Comparison of ENCODE assay signal across 8 cellular contexts in the genomic region with DNA sequence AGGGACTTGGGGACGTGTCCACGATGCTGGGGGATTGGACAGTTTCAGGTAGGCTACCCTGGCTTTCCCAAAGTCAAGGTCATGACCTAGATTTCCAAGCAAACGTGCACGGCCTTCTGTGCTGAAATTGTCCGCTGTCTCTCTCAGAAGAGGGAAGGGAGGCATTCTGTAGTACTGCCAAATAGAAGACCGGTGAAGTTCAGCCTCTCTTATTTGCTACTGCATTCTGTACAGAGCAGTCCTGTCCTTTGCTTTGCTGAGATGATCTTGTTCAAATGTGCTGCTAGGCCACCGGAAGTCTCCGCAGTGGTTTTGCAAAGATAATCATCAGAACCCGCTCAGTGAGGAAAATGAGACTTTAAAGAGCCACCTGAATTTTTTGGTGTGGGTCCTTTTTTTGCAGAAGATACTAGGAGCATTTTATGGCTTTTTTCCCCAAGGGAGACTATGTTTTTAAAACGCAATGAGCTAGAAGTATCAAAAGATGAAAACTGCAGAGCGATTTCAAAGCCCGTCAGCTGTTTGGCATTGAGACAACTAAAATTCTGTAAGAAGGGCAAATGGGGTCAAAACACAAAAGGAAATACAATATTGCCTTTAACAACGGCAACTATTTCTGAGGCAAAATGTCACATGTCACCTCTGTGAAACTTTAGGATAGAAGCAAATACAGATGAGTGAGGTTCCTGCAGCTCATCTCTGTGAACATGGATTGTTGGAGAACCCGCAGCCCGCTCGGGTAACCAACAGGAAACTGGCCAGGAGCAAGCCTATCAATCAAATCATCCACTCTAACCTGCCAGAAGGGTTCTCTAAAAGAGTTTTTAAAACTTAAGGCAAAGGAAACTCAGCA. TPM values are rescaled to one million over a fixed set of nuclear protein-coding genes. Genes with fewer than 3 reads are reported as not detected.
DNase-seq lines count a peak whose midpoint lies in the region; ATAC-seq, FAIRE-seq and TF ChIP-seq lines count a peak whose summit lies in the region.

No MANE protein-coding gene starts in this region.

- no peak overlapping the region for H3K4ac ChIP-seq in H1 (replicated peaks; ENCODE audit: insufficient read length, low read depth, low read length)

- no peak overlapping the region for H3K56ac ChIP-seq in H1 (replicated peaks; ENCODE audit: insufficient read length, low read depth, low read length)

- 87% methylated on average over 16 of the region's 16 CpGs; no CpG with 5 or more reads in 1 of the 2 experiments for WGBS in H1 (ENCODE audit: extremely low coverage in 1 of 2, insufficient coverage in 1 of 2, insufficient read length in 1 of 2, insufficient replicate concordance in 2 of 2, low coverage in 1 of 2, low lambda C conversion rate in 2 of 2, missing lambda C conversion rate in 1 of 2), 2 experiments
- 91% methylated on average over 13 to 16 of the region's 16 CpGs for WGBS in endodermal cell (ENCODE audit: insufficient coverage in 1 of 2, insufficient read length in 1 of 2), 2 experiments

- no peak overlapping the region for H2BK15ac ChIP-seq in H1 (ENCODE audit: low read length)

- no peak for ATAC-seq in GM21619 (IDR thresholded peaks at IDR 0.05; ENCODE audit: unreplicated experiment)

- H3K23ac ChIP-seq in H1 (ENCODE audit: insufficient read length): no peak overlapping the region

- H3K18ac ChIP-seq in H1 (ENCODE audit: extremely low read depth, low read length): no peak overlapping the region

- no peaks in the 10 kb centered on the region for H3K9me3 Mint-ChIP-seq in endodermal cell

- H3K9me3 ChIP-seq in H1 (ENCODE audit: insufficient read depth in 2 of 2, low read depth in 1 of 2, low read length in 1 of 2): no peaks in the 10 kb centered on the region
- H3K9me3 ChIP-seq in endodermal cell (ENCODE audit: control insufficient read depth, low read length): no peaks in the 10 kb centered on the region

- H3K27me3 ChIP-seq in H1 (replicated peaks in 1 of 4; ENCODE audit: control insufficient read depth in 3 of 4, extremely low read depth in 1 of 4, insufficient read depth in 3 of 4, low read length in 3 of 4) (no peaks in the 10 kb centered on the region; a peak in 2 of 7 replicates), endodermal cell (ENCODE audit: control insufficient read depth, insufficient read depth, low read length, poor library complexity, severe bottlenecking) (no peaks in the 10 kb centered on the region)

- H3K79me1 ChIP-seq in H1 (ENCODE audit: low read depth, low read length): no peaks in the 10 kb centered on the region

- no peak for FAIRE-seq in H1 (lab: Jason Lieb, UNC)

- H4K20me1 ChIP-seq in H1 (replicated peaks in 1 of 2; ENCODE audit: control insufficient read depth in 1 of 2, insufficient read depth in 2 of 2, low read length in 2 of 2): no peaks in the 10 kb centered on the region

- no peak for TF ChIP-seq RAD21 in H1 (IDR thresholded peaks at IDR 0.05 in 1 of 2, conservative IDR thresholded peaks at IDR 0.05 in 1 of 2; ENCODE audit: low read depth in 2 of 2, low read length in 2 of 2)

- H3K27me3 Mint-ChIP-seq in endodermal cell (ENCODE audit: insufficient read depth): peaks cover 6% of the 10 kb centered on the region

- no peak overlapping the region for H3K4me3 Mint-ChIP-seq in endodermal cell

- H3K4me1 ChIP-seq in H1 (replicated peaks in 1 of 4; ENCODE audit: control insufficient read depth in 3 of 4, insufficient read depth in 4 of 4, low read length in 3 of 4) (peaks cover 0 to 5% (median 3%) of the 10 kb centered on the region in 4 experiments; a peak in 3 of 7 replicates), endodermal cell (ENCODE audit: control insufficient read depth, insufficient read depth, low read length) (no peaks in the 10 kb centered on the region)

- H4K5ac ChIP-seq in H1 (ENCODE audit: insufficient read length, low read depth, low read length): no peak overlapping the region

- H2BK20ac ChIP-seq in H1 (ENCODE audit: low read length): no peak overlapping the region

- no peak overlapping the region for H3K4me3 ChIP-seq in H1 (ENCODE audit: extremely low read depth in 1 of 4, insufficient read depth in 2 of 4, low read depth in 3 of 4, low read length in 4 of 4)
- no peak overlapping the region for H3K4me3 ChIP-seq in endodermal cell (ENCODE audit: low read length)

- TF ChIP-seq CTCF in H1 (IDR thresholded peaks at IDR 0.05; ENCODE audit: control extremely low read depth in 1 of 3, insufficient read depth in 1 of 3, low read depth in 1 of 3, low read length in 3 of 3) (no peak), endodermal cell (conservative IDR thresholded peaks at IDR 0.05) (no peak)

- H2BK5ac ChIP-seq in H1 (ENCODE audit: low read depth, low read length): no peak overlapping the region

- no peak overlapping the region for H3K9ac ChIP-seq in H1 (replicated peaks in 1 of 4; ENCODE audit: extremely low read depth in 1 of 4, low read depth in 3 of 4, low read length in 3 of 4)
- H3K9ac ChIP-seq in endodermal cell (ENCODE audit: extremely low read depth, low read length, poor library complexity, severe bottlenecking): no peak overlapping the region

- peaks cover 0 to 13% of the 10 kb centered on the region in 2 experiments; a peak in 2 of 4 replicates for H3K79me2 ChIP-seq in H1 (ENCODE audit: control insufficient read depth in 1 of 2, insufficient read depth in 2 of 2, low read length in 2 of 2)

- POLR2A ChIA-PET in HEK293T (lab: Yijun Ruan, JAX) (interaction anchor here (1.4 to 2.0 kb wide), 6 partner anchors 10 to 199 kb away, joined by 3 to 14 read pairs (median 4); no protein-coding TSS in a partner anchor), H1 (lab: Charles Lee; ENCODE audit: partially characterized antibody) (interaction anchor here (0.6 kb wide), 1 partner anchor 66 kb away, joined by 3 read pairs; no protein-coding TSS in a partner anchor)

- peak overlapping the region; percentile 36 to 65; a peak in 2 of 4 replicates for H3K4me2 ChIP-seq in H1 (ENCODE audit: insufficient read depth in 1 of 2, low read depth in 2 of 2, low read length in 2 of 2)

- H2AFZ ChIP-seq in H1 (ENCODE audit: low read length): peak overlapping the region; percentile 96; the same call in 1 of the 2 replicates

- H4K91ac ChIP-seq in H1 (replicated peaks; ENCODE audit: insufficient read length, low read length): no peak overlapping the region

- no peaks in the 10 kb centered on the region for H3K36me3 Mint-ChIP-seq in endodermal cell (ENCODE audit: low read depth)

- H2AK5ac ChIP-seq in H1 (ENCODE audit: low read depth, low read length): no peak overlapping the region

- no peak overlapping the region for H2BK120ac ChIP-seq in H1 (replicated peaks; ENCODE audit: low read depth, low read length)

- no peak overlapping the region for H3K14ac ChIP-seq in H1 (ENCODE audit: insufficient read length)

- H3K4me1 Mint-ChIP-seq in endodermal cell: peaks cover 16% of the 10 kb centered on the region

- no peak overlapping the region for H2BK12ac ChIP-seq in H1 (ENCODE audit: low read depth, low read length)

- no peak overlapping the region for H3K27ac Mint-ChIP-seq in endodermal cell

- H3K23me2 ChIP-seq in H1 (ENCODE audit: low read depth, low read length): peaks cover 5% of the 10 kb centered on the region; the same call in 1 of the 2 replicates

- H3K36me3 ChIP-seq in H1 (ENCODE audit: control insufficient read depth in 2 of 4, insufficient read depth in 4 of 4, low read length in 3 of 4): no peaks in the 10 kb centered on the region
- H3K36me3 ChIP-seq in endodermal cell (ENCODE audit: control insufficient read depth, insufficient read depth, low read length): no peaks in the 10 kb centered on the region

- TF ChIP-seq POLR2A in H1 (IDR thresholded peaks at IDR 0.05; ENCODE audit: control extremely low read depth in 1 of 2, low read depth in 2 of 2, low read length in 2 of 2): no peak

- no peak overlapping the region for H4K8ac ChIP-seq in H1 (ENCODE audit: extremely low read depth, insufficient read depth, low read length)

- no peak for TF ChIP-seq EP300 in H1 (IDR thresholded peaks at IDR 0.05; ENCODE audit: borderline replicate concordance in 1 of 2, low read depth in 2 of 2, low read length in 2 of 2)

- CTCF ChIA-PET in HEK293T (lab: Yijun Ruan, JAX) (no interaction called here), H1 (lab: Charles Lee; ENCODE audit: partially characterized antibody) (interaction anchor here (1.2 to 1.4 kb wide), 2 partner anchors 9 to 70 kb away, joined by 3 read pairs; no protein-coding TSS in a partner anchor)

- H3K27ac ChIP-seq in H1 (ENCODE audit: low read depth, low read length): no peak overlapping the region
- H3K27ac ChIP-seq in endodermal cell (ENCODE audit: low read depth, low read length): no peak overlapping the region

- DNase-seq in HEK293T (ENCODE audit: extremely low spot score) (no peak), H1 (ENCODE audit: low read depth in 1 of 2, low spot score in 2 of 2) (no peak), NCI-H524 (lab: John Stamatoyannopoulos, UW) (no peak), HCEC 1CT (no peak), endodermal cell (no peak)
- peak; percentile 33 for DNase-seq in activated CD4-positive, alpha-beta T cell treated with anti-CD3 and anti-CD28 coated beads for 1 hour
- peak; percentile 13 for DNase-seq in stimulated activated CD4-positive, alpha-beta T cell treated with anti-CD3 and anti-CD28 coated beads, Interleukin-2, amount 100 ng/mL, for 4 hours (ENCODE audit: low read depth)

TF ChIP-seq in HEK293T, 16 proteins besides CTCF, POLR2A, EP300 and RAD21 (continues in another document):
- TF ChIP-seq ELF4 (IDR thresholded peaks at IDR 0.05): no peak
- TF ChIP-seq HDGF (IDR thresholded peaks at IDR 0.05; ENCODE audit: borderline replicate concordance): no peak

TF ChIP-seq in H1, 55 proteins besides CTCF, POLR2A, EP300 and RAD21 (continues in another document):
- TF ChIP-seq TBP (IDR thresholded peaks at IDR 0.05; ENCODE audit: low read depth, low read length) (no peak), RXRA (IDR thresholded peaks at IDR 0.05; ENCODE audit: insufficient read depth, low read depth, low read length) (no peak), KDM5A (IDR thresholded peaks at IDR 0.05; ENCODE audit: low read length) (no peak), TAF7 (optimal IDR thresholded peaks at IDR 0.05; ENCODE audit: borderline replicate concordance, low read depth, low read length) (no peak), CHD1 (IDR thresholded peaks at IDR 0.05; ENCODE audit: low read depth, low read length) (no peak), TAF1 (IDR thresholded peaks at IDR 0.05; ENCODE audit: low read depth, low read length) (no peak), SIX5 (IDR thresholded peaks at IDR 0.05; ENCODE audit: low read depth, low read length) (no peak)

RNA-seq across cellular contexts. Expression of a gene that starts 1.3 kb away (rescaled TPM):
- total RNA-seq in H1 (2021; fragmentation: NEBNext Ultra II Directional; extraction: Animal tissue kit (Norgen Biotek cat#: 25700)): 15.4 and 16.6 TPM in 2 replicates
- 4.4 and 4.7 TPM in 2 replicates for polyA plus RNA-seq in H1 (2011; rRNA removed)
- polyA plus RNA-seq in H1 (2011; cell fraction: cytosol; rRNA removed): 5.4 TPM
- polyA plus RNA-seq in H1 (2011; cell fraction: nucleus; rRNA removed): 5.7 TPM
- 8.2 to 15.1 TPM (median 9.4 TPM) in 4 replicates for polyA plus RNA-seq in H1 (2012, experiment 1 of 2)
- 2.3 TPM for polyA plus RNA-seq in H1 (2012, experiment 2 of 2)
- polyA plus RNA-seq in H1 (2013, experiment 1 of 2): 8.8 TPM
- polyA plus RNA-seq in H1 (2013, experiment 2 of 2): 9.0 TPM
- 4.0 and 6.3 TPM in 2 replicates for polyA minus RNA-seq in H1 (2011; rRNA and poly(A)+ RNA removed)
- 2.7 TPM for polyA minus RNA-seq in H1 (2011; cell fraction: cytosol; rRNA and poly(A)+ RNA removed)
- 10.1 TPM for polyA minus RNA-seq in H1 (2011; cell fraction: nucleus; rRNA and poly(A)+ RNA removed)
- 10 to 100 TPM; 21.7 to 21.9 TPM for total RNA-seq in endodermal cell
- polyA plus RNA-seq in endodermal cell (2013, experiment 1 of 2): 22.0 TPM
- polyA plus RNA-seq in endodermal cell (2013, experiment 2 of 2): 25.1 TPM

Comparison
In these comparisons a context has a peak if more than half of its experiments do, and no peak if none do; other contexts are left out.
1. DNase-seq: peak in activated CD4-positive, alpha-beta T cell treated with anti-CD3 and anti-CD28 coated beads for 1 hour (single experiment) and stimulated activated CD4-positive, alpha-beta T cell treated with anti-CD3 and anti-CD28 coated beads, Interleukin-2, amount 100 ng/mL, for 4 hours (single experiment); none in HEK293T (single experiment), H1 (0 of 2), NCI-H524 (0 of 2), HCEC 1CT (single experiment) and endodermal cell (single experiment).